Comparison of ENCODE assay signal across 12 cellular contexts in genomic region chr3:156161172-156161571, GRCh38. TPM values are rescaled to one million over a fixed set of nuclear protein-coding genes. Genes with fewer than 3 reads are reported as not detected.
DNase-seq lines count a peak whose midpoint lies in the region; ATAC-seq lines count a peak whose summit lies in the region.
"Had no signal": no experiment of that assay in that cellular context is flagged by ENCODE, and none has a peak within 500 bp of the region (broad histone marks: within the 10 kb centered on the region; RNA-seq: fewer than 3 reads in every experiment).

No MANE protein-coding gene starts in this region.

- DNase-seq in DMS153 treated with DMSO at 0.1 percent for 48 hours (lab: John Stamatoyannopoulos, UW; ENCODE audit: unreplicated experiment) = peak; percentile 56
- peak; percentile 63 for DNase-seq in H4 (ENCODE audit: low spot score)
- peak; percentile 8 for DNase-seq in NOMO-1 treated with dmso at 0.1 percent for 144 hours (lab: John Stamatoyannopoulos, UW; ENCODE audit: unreplicated experiment)
- peak; percentile 54 for DNase-seq in kidney tubule cell (ENCODE audit: low spot score)
- no peak for DNase-seq in AG08396 (ENCODE audit: low spot score)
- DNase-seq in SIG-M5 treated with dmso at 0.1 percent for 504 hours (lab: John Stamatoyannopoulos, UW; ENCODE audit: unreplicated experiment) = no peak
- DNase-seq in C1 segment of cervical spinal cord (lab: John Stamatoyannopoulos, UW) = no peak
- DNase-seq: H9, MV-4-11, sigmoid colon, T1000 had no signal

- no peak for ATAC-seq in GM21528 (IDR thresholded peaks at IDR 0.05; ENCODE audit: low FRiP score, unreplicated experiment)

RNA-seq across cellular contexts. Expression of gene KCNAB1, which starts 40.8 kb away (rescaled TPM):
- 0.10 and 0.33 TPM in 2 replicates for total RNA-seq in H4 (2014; rRNA removed; shearing (Covaris generic))

Comparison
In these comparisons a context has a peak if more than half of its experiments do, and no peak if none do; other contexts are left out.
1. DNase-seq: peak in DMS153 treated with DMSO at 0.1 percent for 48 hours (single experiment), H4 (single experiment), NOMO-1 treated with dmso at 0.1 percent for 144 hours (single experiment) and kidney tubule cell (single experiment); none in AG08396 (single experiment), SIG-M5 treated with dmso at 0.1 percent for 504 hours (single experiment) and C1 segment of cervical spinal cord (0 of 14).